Comparison of ENCODE assay signal across 24 cellular contexts in the genomic region with DNA sequence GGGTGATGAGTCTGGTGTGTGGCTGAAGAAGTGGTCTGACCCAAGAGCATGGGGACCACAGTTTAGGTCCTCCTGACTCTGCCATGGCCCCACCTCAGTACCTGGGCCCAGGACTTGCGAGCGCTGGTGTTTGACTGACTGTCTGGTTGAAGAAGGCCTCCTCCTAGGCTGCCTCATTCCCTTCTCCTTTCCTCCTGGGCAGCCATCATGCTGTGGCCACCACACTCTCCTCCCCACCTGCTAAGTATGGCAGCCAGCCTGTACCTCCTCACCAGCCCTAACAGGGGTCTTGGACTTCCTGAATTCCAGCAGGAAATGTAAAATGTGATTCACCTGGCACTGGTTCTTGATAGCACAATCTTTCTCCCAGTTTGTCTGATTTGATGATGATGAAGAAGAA.
"Had no signal": no experiment of that assay in that cellular context is flagged by ENCODE, and none has a peak within 500 bp of the region (broad histone marks: within the 10 kb centered on the region; RNA-seq: fewer than 3 reads in every experiment).

No MANE protein-coding gene starts in this region.

- DNase-seq: IMR-90, Karpas-422, KG1, MG63, NCI-H1092, NCI-H1105 treated with DMSO at 0.1 percent for 48 hours, NCI-H1417 treated with DMSO at 0.1 percent for 48 hours, NCI-H146, NCI-H1694 treated with DMSO at 0.1 percent for 48 hours, NCI-H1930, NCI-H2081, NCI-H2107, NCI-H2227 treated with DMSO at 0.1 percent for 48 hours, NCI-H446, NCI-H510A, NCI-H524 treated with DMSO at 0.1 percent for 48 hours, NCI-H69, NCI-H774, RPMI8226, SHP77, SK-N-SH, SW 1271 had no signal

- H3K9me3 ChIP-seq: MG63, SK-N-SH had no signal

- H3K36me3 ChIP-seq: MG63 had no signal

- H3K4me2 ChIP-seq: SK-N-SH had no signal

- H3K27me3 ChIP-seq: MG63 had no signal

- H3K4me3 ChIP-seq: MG63 had no signal

- FAIRE-seq: HepG2, RCC 7860 had no signal

- ATAC-seq: HepG2 had no signal

- H3K9ac ChIP-seq: SK-N-SH had no signal
